In the genomic region with DNA sequence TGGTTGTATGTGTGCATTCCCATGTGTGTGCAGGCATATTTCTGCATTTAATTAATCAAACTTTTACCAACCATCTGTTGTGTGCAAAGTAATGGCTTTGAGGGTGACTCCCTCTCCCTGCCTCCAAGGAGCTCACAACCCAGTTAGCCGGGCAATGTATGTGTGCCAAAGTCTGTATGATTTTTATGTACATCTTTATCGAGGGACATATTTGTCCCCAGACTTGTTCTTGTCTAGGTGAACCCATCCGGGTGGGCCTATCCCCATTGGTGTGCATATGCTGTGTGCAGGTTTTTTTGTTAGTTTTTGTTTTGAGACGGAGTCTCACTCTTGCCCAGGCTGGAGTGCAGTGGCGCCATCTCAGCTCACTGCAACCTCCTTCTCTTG, we compare ENCODE assay signal across 13 cellular contexts. TPM values are rescaled to one million over a fixed set of nuclear protein-coding genes. Genes with fewer than 3 reads are reported as not detected.
A peak's percentile ranks its signal among the peaks of the same experiment; 100 is the strongest.
DNase-seq lines count a peak whose midpoint lies in the region; ATAC-seq, FAIRE-seq and TF ChIP-seq lines count a peak whose summit lies in the region.
"Had no signal": no experiment of that assay in that cellular context is flagged by ENCODE, and none has a peak within 500 bp of the region (broad histone marks: within the 10 kb centered on the region; RNA-seq: fewer than 3 reads in every experiment).

No MANE protein-coding gene starts in this region.

- no peak for TF ChIP-seq RAD21 in H1 (IDR thresholded peaks at IDR 0.05 in 1 of 2, conservative IDR thresholded peaks at IDR 0.05 in 1 of 2; ENCODE audit: low read depth in 2 of 2, low read length in 2 of 2)

- H3K18ac ChIP-seq in H1 (ENCODE audit: extremely low read depth, low read length) = peak overlapping the region; percentile 83; the same call in 1 of the 2 replicates

- no peaks in the 10 kb centered on the region for H3K9me2 ChIP-seq in PC-3 (replicated peaks; ENCODE audit: low read length)

- FAIRE-seq in H1 (lab: Jason Lieb, UNC) = no peak

- intact Hi-C loops in PC-3 (cut with micrococcal nuclease) = loop anchor here (2.0 to 5.0 kb wide), 2 partner anchors 21 to 41 kb away; a partner anchor contains a TSS
- intact Hi-C loops in prostate gland (cut with DNase I) = no loop called here

- no TSS peak for BruUV-seq in PC-3 (replicated peaks; lab: Mats Ljungman, UMichigan)

- CTCF ChIA-PET in PC-3 (lab: Charles Lee) = interaction anchor here (1.3 kb wide), 1 partner anchor 44 kb away, joined by 4 read pairs; no protein-coding TSS in a partner anchor
- CTCF ChIA-PET in H1 (lab: Charles Lee; ENCODE audit: partially characterized antibody) = interaction anchor here (0.8 to 17.0 kb wide), 7 partner anchors 9 to 53 kb away, joined by 3 to 321 read pairs (median 10); no protein-coding TSS in a partner anchor

- H4K20me1 ChIP-seq in PC-3 (ENCODE audit: low read length) (no peaks in the 10 kb centered on the region), H1 (replicated peaks in 1 of 2; ENCODE audit: control insufficient read depth in 1 of 2, insufficient read depth in 2 of 2, low read length in 2 of 2) (peaks cover 2 to 9% of the 10 kb centered on the region in 2 experiments)

- 0 out of 2 replicates have a peak overlapping the region, but pooled peaks have one; percentile 86 for H2AK5ac ChIP-seq in H1 (ENCODE audit: low read depth, low read length)

- H3K36me3 ChIP-seq in PC-3 (ENCODE audit: low read depth, low read length) (no peaks in the 10 kb centered on the region), H1 (ENCODE audit: control insufficient read depth in 2 of 4, insufficient read depth in 4 of 4, low read length in 3 of 4) (0 out of 8 replicates have a peak, but pooled peaks cover 0 to 3% (median 0%) of the 10 kb centered on the region in 4 experiments), prostate gland (no peaks in the 10 kb centered on the region)
- H3K36me3 ChIP-seq: thyroid gland had no signal

- H2BK5ac ChIP-seq in H1 (ENCODE audit: low read depth, low read length) = peak overlapping the region; percentile 76; the same call in 1 of the 2 replicates

- H2AFZ ChIP-seq in PC-3 (ENCODE audit: low read length) (peak overlapping the region; percentile 89), H1 (ENCODE audit: low read length) (no peak overlapping the region)

- DNase-seq in DMS79 treated with DMSO at 0.1 percent for 48 hours (lab: John Stamatoyannopoulos, UW) (peak; percentile 70), DMS79 (lab: John Stamatoyannopoulos, UW) (no peak), PC-3 (no peak), H1 (ENCODE audit: low read depth in 1 of 2, low spot score in 2 of 2) (no peak), prostate gland (ENCODE audit: low spot score) (no peak), dermis blood vessel endothelial cell (no peak)
- DNase-seq: NCI-H2081 treated with DMSO at 0.1 percent for 48 hours had no signal

- no peak overlapping the region for H3K14ac ChIP-seq in H1 (ENCODE audit: insufficient read length)

- peak overlapping the region; percentile 48 for H4K91ac ChIP-seq in H1 (replicated peaks; ENCODE audit: insufficient read length, low read length)

- H3F3A ChIP-seq in PC-3 (ENCODE audit: low read length, unreplicated experiment) = no peaks in the 10 kb centered on the region

- H3K4me3 ChIP-seq in PC-3 (ENCODE audit: low read length) = peak overlapping the region; percentile 79
- no peak overlapping the region for H3K4me3 ChIP-seq in H1 (ENCODE audit: extremely low read depth in 1 of 4, insufficient read depth in 2 of 4, low read depth in 3 of 4, low read length in 4 of 4)
- peak overlapping the region; percentile 40 to 46 for H3K4me3 ChIP-seq in prostate gland
- H3K4me3 ChIP-seq: SK-N-MC had no signal

- TF ChIP-seq POLR2A in H1 (IDR thresholded peaks at IDR 0.05; ENCODE audit: control extremely low read depth in 1 of 2, low read depth in 2 of 2, low read length in 2 of 2) (no peak), prostate gland (IDR thresholded peaks at IDR 0.05) (no peak), GM18505 (IDR thresholded peaks at IDR 0.05; ENCODE audit: borderline replicate concordance, extremely low read depth, insufficient read depth, insufficient read length) (no peak)

- no peaks in the 10 kb centered on the region for H3K79me1 ChIP-seq in H1 (ENCODE audit: low read depth, low read length)

- H3K9me3 ChIP-seq in PC-3 (ENCODE audit: low read length) = no peaks in the 10 kb centered on the region
- H3K9me3 ChIP-seq in H1 (ENCODE audit: insufficient read depth in 2 of 2, low read depth in 1 of 2, low read length in 1 of 2) = no peaks in the 10 kb centered on the region
- H3K9me3 ChIP-seq in prostate gland = no peaks in the 10 kb centered on the region
- H3K9me3 ChIP-seq: thyroid gland had no signal

- H3K4me2 ChIP-seq in PC-3 (ENCODE audit: low read length) (peak overlapping the region; percentile 99), H1 (ENCODE audit: insufficient read depth in 1 of 2, low read depth in 2 of 2, low read length in 2 of 2) (peak overlapping the region; percentile 78 to 94; a peak in 3 of 4 replicates)

- H3K27ac ChIP-seq in PC-3 (ENCODE audit: low read length) (peak overlapping the region; percentile 88), H1 (ENCODE audit: low read depth, low read length) (no peak overlapping the region), prostate gland (peak overlapping the region; percentile 78 to 81)
- H3K27ac ChIP-seq: SK-N-MC had no signal

- H3K4me1 ChIP-seq in PC-3 (ENCODE audit: insufficient read depth, low read length) = peaks cover 43% of the 10 kb centered on the region
- H3K4me1 ChIP-seq in H1 (replicated peaks in 1 of 4; ENCODE audit: control insufficient read depth in 3 of 4, insufficient read depth in 4 of 4, low read length in 3 of 4) = peaks cover 0 to 26% (median 20%) of the 10 kb centered on the region in 4 experiments; a peak in 6 of 7 replicates
- no peaks in the 10 kb centered on the region for H3K4me1 ChIP-seq in prostate gland (replicated peaks)

- POLR2A ChIA-PET in PC-3 (lab: Charles Lee; ENCODE audit: unreplicated experiment) = no interaction called here
- POLR2A ChIA-PET in H1 (lab: Charles Lee; ENCODE audit: partially characterized antibody) = interaction anchor here (0.8 to 3.2 kb wide), 3 partner anchors 11 to 54 kb away, joined by 3 to 8 read pairs (median 7); a partner anchor contains a TSS

- H3K56ac ChIP-seq in H1 (replicated peaks; ENCODE audit: insufficient read length, low read depth, low read length) = no peak overlapping the region

- H2BK12ac ChIP-seq in H1 (ENCODE audit: low read depth, low read length) = peak overlapping the region; percentile 92; the same call in 1 of the 2 replicates

- H4K8ac ChIP-seq in H1 (ENCODE audit: extremely low read depth, insufficient read depth, low read length) = no peak overlapping the region

- no peak; the same call in 1 of the 2 replicates for ATAC-seq in PC-3
- no peak for ATAC-seq in GM18505 (IDR thresholded peaks at IDR 0.05; ENCODE audit: unreplicated experiment)
- no peak for ATAC-seq in GM21528 (IDR thresholded peaks at IDR 0.05; ENCODE audit: low FRiP score, unreplicated experiment)

- 95% methylated on average over 5 of the region's 5 CpGs; no CpG with 5 or more reads in 1 of the 2 experiments for WGBS in H1 (ENCODE audit: extremely low coverage in 1 of 2, insufficient coverage in 1 of 2, insufficient read length in 1 of 2, insufficient replicate concordance in 2 of 2, low coverage in 1 of 2, low lambda C conversion rate in 2 of 2, missing lambda C conversion rate in 1 of 2), 2 experiments
- 36% methylated on average over 5 of the region's 5 CpGs for WGBS in prostate gland

- H3K23me2 ChIP-seq in H1 (ENCODE audit: low read depth, low read length) = peaks cover 6% of the 10 kb centered on the region; the same call in 1 of the 2 replicates

- H3K79me2 ChIP-seq in PC-3 (ENCODE audit: low read length) (peaks cover 24% of the 10 kb centered on the region), H1 (ENCODE audit: control insufficient read depth in 1 of 2, insufficient read depth in 2 of 2, low read length in 2 of 2) (peaks cover 0 to 4% of the 10 kb centered on the region in 2 experiments; a peak in 1 of 4 replicates)

- H3K9ac ChIP-seq in PC-3 (ENCODE audit: low read length) (peak overlapping the region; percentile 82), H1 (replicated peaks in 1 of 4; ENCODE audit: extremely low read depth in 1 of 4, low read depth in 3 of 4, low read length in 3 of 4) (no peak overlapping the region)

- no peak overlapping the region for H3K23ac ChIP-seq in H1 (ENCODE audit: insufficient read length)

- H2BK15ac ChIP-seq in H1 (ENCODE audit: low read length) = peak overlapping the region; percentile 74; the same call in 1 of the 2 replicates

- no peak overlapping the region for H3K4ac ChIP-seq in H1 (replicated peaks; ENCODE audit: insufficient read length, low read depth, low read length)

- H2BK20ac ChIP-seq in H1 (ENCODE audit: low read length) = no peak overlapping the region; the same call in 1 of the 2 replicates

- no peak for TF ChIP-seq EP300 in H1 (IDR thresholded peaks at IDR 0.05; ENCODE audit: borderline replicate concordance in 1 of 2, low read depth in 2 of 2, low read length in 2 of 2)

- H3K27me3 ChIP-seq in PC-3 (ENCODE audit: low read length) (no peaks in the 10 kb centered on the region), H1 (replicated peaks in 1 of 4; ENCODE audit: control insufficient read depth in 3 of 4, extremely low read depth in 1 of 4, insufficient read depth in 3 of 4, low read length in 3 of 4) (peaks cover 0 to 2% (median 0%) of the 10 kb centered on the region in 4 experiments; a peak in 1 of 7 replicates), prostate gland (replicated peaks; ENCODE audit: insufficient read depth) (no peaks in the 10 kb centered on the region)
- H3K27me3 ChIP-seq: thyroid gland had no signal

- TF ChIP-seq CTCF in PC-3 (conservative IDR thresholded peaks at IDR 0.05; ENCODE audit: low read depth, low read length) (no peak), H1 (IDR thresholded peaks at IDR 0.05; ENCODE audit: control extremely low read depth in 1 of 3, insufficient read depth in 1 of 3, low read depth in 1 of 3, low read length in 3 of 3) (no peak), prostate gland (IDR thresholded peaks at IDR 0.05) (no peak)

- H2BK120ac ChIP-seq in H1 (replicated peaks; ENCODE audit: low read depth, low read length) = no peak overlapping the region

- peak overlapping the region; percentile 29 for H4K5ac ChIP-seq in H1 (ENCODE audit: insufficient read length, low read depth, low read length)

RNA-seq across cellular contexts. Expression of a gene that starts 1.8 kb away (rescaled TPM):
- 26.8 and 34.3 TPM in 2 replicates for total RNA-seq in PC-3 (2014; rRNA removed)
- total RNA-seq in H1 (2021; fragmentation: NEBNext Ultra II Directional; extraction: Animal tissue kit (Norgen Biotek cat#: 25700)) = 6.4 and 8.8 TPM in 2 replicates
- polyA plus RNA-seq in H1 (2011; rRNA removed) = 19.5 and 33.8 TPM in 2 replicates
- 14.6 TPM for polyA plus RNA-seq in H1 (2011; cell fraction: cytosol; rRNA removed)
- polyA plus RNA-seq in H1 (2011; cell fraction: nucleus; rRNA removed) = 63.0 TPM
- polyA plus RNA-seq in H1 (2012, experiment 1 of 2) = 4.0 to 13.1 TPM (median 10.8 TPM) in 4 replicates
- 6.3 TPM for polyA plus RNA-seq in H1 (2012, experiment 2 of 2)
- 8.5 TPM for polyA plus RNA-seq in H1 (2013, experiment 1 of 2)
- 8.4 TPM for polyA plus RNA-seq in H1 (2013, experiment 2 of 2)
- 2.9 and 5.0 TPM in 2 replicates for polyA minus RNA-seq in H1 (2011; rRNA and poly(A)+ RNA removed)
- polyA minus RNA-seq in H1 (2011; cell fraction: cytosol; rRNA and poly(A)+ RNA removed) = 5.7 TPM
- 13.1 TPM for polyA minus RNA-seq in H1 (2011; cell fraction: nucleus; rRNA and poly(A)+ RNA removed)
- 100 to 1,000 TPM in 1 of 2 donors, 10 to 100 TPM in 1; 94.7 to 217 TPM for total RNA-seq in prostate gland
- total RNA-seq in dermis blood vessel endothelial cell = not detected in 2 replicates

RNA-seq across cellular contexts. Expression of a gene that starts 21.7 kb away (rescaled TPM):
- total RNA-seq in PC-3 (2014; rRNA removed) = 50.3 and 57.4 TPM in 2 replicates
- total RNA-seq in H1 (2021; fragmentation: NEBNext Ultra II Directional; extraction: Animal tissue kit (Norgen Biotek cat#: 25700)) = 25.1 and 27.0 TPM in 2 replicates
- polyA plus RNA-seq in H1 (2011; rRNA removed) = 51.8 and 66.9 TPM in 2 replicates
- polyA plus RNA-seq in H1 (2011; cell fraction: cytosol; rRNA removed) = 43.2 TPM
- 65.9 TPM for polyA plus RNA-seq in H1 (2011; cell fraction: nucleus; rRNA removed)
- polyA plus RNA-seq in H1 (2012, experiment 1 of 2) = 20.3 to 36.3 TPM (median 33.4 TPM) in 4 replicates
- polyA plus RNA-seq in H1 (2012, experiment 2 of 2) = 36.8 TPM
- 28.6 TPM for polyA plus RNA-seq in H1 (2013, experiment 1 of 2)
- 31.1 TPM for polyA plus RNA-seq in H1 (2013, experiment 2 of 2)
- 28.8 and 31.6 TPM in 2 replicates for polyA minus RNA-seq in H1 (2011; rRNA and poly(A)+ RNA removed)
- polyA minus RNA-seq in H1 (2011; cell fraction: cytosol; rRNA and poly(A)+ RNA removed) = 17.0 TPM
- 33.2 TPM for polyA minus RNA-seq in H1 (2011; cell fraction: nucleus; rRNA and poly(A)+ RNA removed)
- 10 to 100 TPM; 49.6 to 59.5 TPM for total RNA-seq in prostate gland
- total RNA-seq in dermis blood vessel endothelial cell = 23.3 and 34.0 TPM in 2 replicates

RNA-seq across cellular contexts. Expression of a gene that starts 23.1 kb away (rescaled TPM):
- total RNA-seq in PC-3 (2014; rRNA removed) (25.1 and 44.5 TPM in 2 replicates), prostate gland (10 to 100 TPM; 38.6 to 60.7 TPM), dermis blood vessel endothelial cell (6.6 and 10.3 TPM in 2 replicates)
- total RNA-seq in H1 (2021; fragmentation: NEBNext Ultra II Directional; extraction: Animal tissue kit (Norgen Biotek cat#: 25700)) = 7.6 and 11.2 TPM in 2 replicates
- polyA plus RNA-seq in H1 (2011; rRNA removed) = 7.4 and 10.3 TPM in 2 replicates
- 6.7 TPM for polyA plus RNA-seq in H1 (2011; cell fraction: cytosol; rRNA removed)
- polyA plus RNA-seq in H1 (2011; cell fraction: nucleus; rRNA removed) = 40.8 TPM
- 8.5 to 12.5 TPM (median 9.7 TPM) in 4 replicates for polyA plus RNA-seq in H1 (2012, experiment 1 of 2)
- polyA plus RNA-seq in H1 (2012, experiment 2 of 2) = 9.5 TPM
- polyA plus RNA-seq in H1 (2013, experiment 1 of 2) = 10.9 TPM
- 10.7 TPM for polyA plus RNA-seq in H1 (2013, experiment 2 of 2)
- 4.6 and 5.6 TPM in 2 replicates for polyA minus RNA-seq in H1 (2011; rRNA and poly(A)+ RNA removed)
- 2.6 TPM for polyA minus RNA-seq in H1 (2011; cell fraction: cytosol; rRNA and poly(A)+ RNA removed)
- 11.6 TPM for polyA minus RNA-seq in H1 (2011; cell fraction: nucleus; rRNA and poly(A)+ RNA removed)

RNA-seq across cellular contexts. Expression of a gene that starts 31.0 kb away (rescaled TPM):
- total RNA-seq in PC-3 (2014; rRNA removed) (not detected in 2 replicates), prostate gland (10 to 100 TPM in 1 of 2 donors, under 1 TPM in 1; 0.82 to 15.6 TPM), dermis blood vessel endothelial cell (0.09 TPM in 1 of 2 replicates, not detected in the other)
- total RNA-seq in H1 (2021; fragmentation: NEBNext Ultra II Directional; extraction: Animal tissue kit (Norgen Biotek cat#: 25700)) = 0.30 TPM in 1 of 2 replicates, not detected in the other
- 0.35 and 0.57 TPM in 2 replicates for polyA plus RNA-seq in H1 (2011; rRNA removed)
- 0.32 TPM for polyA plus RNA-seq in H1 (2011; cell fraction: cytosol; rRNA removed)
- 0.90 TPM for polyA plus RNA-seq in H1 (2011; cell fraction: nucleus; rRNA removed)
- 0.28 to 0.78 TPM (median 0.40 TPM) in 3 of 4 replicates, not detected in the other for polyA plus RNA-seq in H1 (2012, experiment 1 of 2)
- not detected for polyA plus RNA-seq in H1 (2012, experiment 2 of 2)
- 0.47 TPM for polyA plus RNA-seq in H1 (2013, experiment 1 of 2)
- 0.28 TPM for polyA plus RNA-seq in H1 (2013, experiment 2 of 2)
- polyA minus RNA-seq in H1 (2011; rRNA and poly(A)+ RNA removed) = not detected in 2 replicates
- polyA minus RNA-seq in H1 (2011; cell fraction: cytosol; rRNA and poly(A)+ RNA removed) = not detected
- not detected for polyA minus RNA-seq in H1 (2011; cell fraction: nucleus; rRNA and poly(A)+ RNA removed)
- total RNA-seq: A172, fibroblast of lung had no signal
- polyA plus RNA-seq: fibroblast of lung had no signal

RNA-seq across cellular contexts. Expression of a gene that starts 39.5 kb away (rescaled TPM):
- total RNA-seq in PC-3 (2014; rRNA removed) (0.40 and 0.47 TPM in 2 replicates), prostate gland (1 to 10 TPM; 1.8 to 3.6 TPM), dermis blood vessel endothelial cell (not detected in 2 replicates)
- total RNA-seq in H1 (2021; fragmentation: NEBNext Ultra II Directional; extraction: Animal tissue kit (Norgen Biotek cat#: 25700)) = 3.3 and 3.8 TPM in 2 replicates
- polyA plus RNA-seq in H1 (2011; rRNA removed) = 3.3 and 5.5 TPM in 2 replicates
- 6.5 TPM for polyA plus RNA-seq in H1 (2011; cell fraction: cytosol; rRNA removed)
- 26.5 TPM for polyA plus RNA-seq in H1 (2011; cell fraction: nucleus; rRNA removed)
- polyA plus RNA-seq in H1 (2012, experiment 1 of 2) = 3.0 to 4.1 TPM (median 3.4 TPM) in 4 replicates
- polyA plus RNA-seq in H1 (2012, experiment 2 of 2) = 2.5 TPM
- polyA plus RNA-seq in H1 (2013, experiment 1 of 2) = 1.9 TPM
- polyA plus RNA-seq in H1 (2013, experiment 2 of 2) = 1.7 TPM
- 0.63 and 1.5 TPM in 2 replicates for polyA minus RNA-seq in H1 (2011; rRNA and poly(A)+ RNA removed)
- not detected for polyA minus RNA-seq in H1 (2011; cell fraction: cytosol; rRNA and poly(A)+ RNA removed)
- 3.1 TPM for polyA minus RNA-seq in H1 (2011; cell fraction: nucleus; rRNA and poly(A)+ RNA removed)
- total RNA-seq: A172, fibroblast of lung had no signal
- polyA plus RNA-seq: fibroblast of lung had no signal

Comparison
In these comparisons a context has a peak if more than half of its experiments do, and no peak if none do; other contexts are left out.
1. H3K4me3 ChIP-seq: peak in PC-3 (single experiment) and prostate gland (2 of 2); none in H1 (0 of 4).